15 cellular contexts compared by ENCODE assay signal in the genomic region with DNA sequence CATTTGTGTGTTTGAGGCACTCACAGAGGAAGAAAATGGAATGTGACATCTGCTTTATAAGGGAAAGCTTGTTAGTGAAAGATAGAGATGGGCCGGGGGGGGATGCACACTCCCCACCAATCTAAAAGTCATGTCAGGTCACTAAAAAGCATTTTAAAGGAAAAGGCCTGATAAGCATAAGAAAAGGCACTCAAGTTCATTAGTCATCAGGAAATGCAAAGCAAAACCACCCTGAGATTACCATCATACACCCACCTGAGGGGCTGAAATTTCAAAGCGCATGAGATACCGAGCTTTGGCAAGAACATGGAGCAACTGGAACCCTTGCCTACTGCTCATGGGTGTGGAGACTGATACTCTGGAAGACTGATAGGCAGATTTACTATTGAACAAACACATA.
"Had no signal": no experiment of that assay in that cellular context is flagged by ENCODE, and none has a peak within 500 bp of the region (broad histone marks: within the 10 kb centered on the region; RNA-seq: fewer than 3 reads in every experiment).

No MANE protein-coding gene starts in this region.

- DNase-seq: activated CD4-positive, alpha-beta T cell treated with anti-CD3 and anti-CD28 coated beads, Interleukin-2, amount 10 ng/mL, durations not matched to agents 7 days and 5 days; activated CD8-positive, alpha-beta memory T cell treated with anti-CD3 and anti-CD28 coated beads, Interleukin-2, amount 50 U/mL, for 48 hours; activated gamma-delta T cell treated with Interleukin-2 at 50 U/mL for 16 hours; activated T-cell treated with anti-CD3 and anti-CD28 coated beads, Interleukin-2, amount 50 U/mL, for 72 hours; amniotic stem cell; body of pancreas; central memory CD4-positive, alpha-beta T cell; colonic mucosa; hypothalamus; left cardiac atrium; naive thymus-derived CD4-positive, alpha-beta T cell; pancreas; stimulated activated CD4-positive, alpha-beta T cell treated with anti-CD3 and anti-CD28 coated beads, Interleukin-1b, Interleukin-23, amount 100 ng/mL, for 48 hours had no signal

- H3K9me3 ChIP-seq: body of pancreas, colonic mucosa, pancreas had no signal

- H3K36me3 Mint-ChIP-seq: activated naive CD8-positive, alpha-beta T cell had no signal

- H3K9me3 Mint-ChIP-seq: activated CD4-positive, alpha-beta T cell treated with anti-CD3 and anti-CD28 coated beads, Interleukin-2, amount 10 ng/mL, durations not matched to agents 7 days and 5 days; activated T-cell treated with anti-CD3 and anti-CD28 coated beads, Interleukin-2, amount 50 U/mL, for 72 hours had no signal

- H3K4me3 ChIP-seq: body of pancreas, colonic mucosa, esophagus muscularis mucosa, pancreas had no signal

- H3K4me1 ChIP-seq: body of pancreas, pancreas had no signal

- H3K27ac ChIP-seq: body of pancreas, colonic mucosa, esophagus muscularis mucosa, pancreas had no signal

- ATAC-seq: activated T-cell treated with anti-CD3 and anti-CD28 coated beads, Interleukin-2, amount 50 U/mL, for 72 hours; naive thymus-derived CD4-positive, alpha-beta T cell had no signal

- H3K27ac Mint-ChIP-seq: activated CD4-positive, alpha-beta T cell treated with anti-CD3 and anti-CD28 coated beads, Interleukin-2, amount 10 ng/mL, durations not matched to agents 7 days and 5 days; activated naive CD8-positive, alpha-beta T cell; activated T-cell treated with anti-CD3 and anti-CD28 coated beads, Interleukin-2, amount 50 U/mL, for 72 hours; naive thymus-derived CD4-positive, alpha-beta T cell had no signal

- H3K27me3 ChIP-seq: body of pancreas, colonic mucosa, pancreas had no signal

- H3K36me3 ChIP-seq: colonic mucosa, esophagus muscularis mucosa, pancreas had no signal

- H3K4me3 Mint-ChIP-seq: activated CD4-positive, alpha-beta T cell treated with anti-CD3 and anti-CD28 coated beads, Interleukin-2, amount 10 ng/mL, durations not matched to agents 7 days and 5 days; activated naive CD8-positive, alpha-beta T cell; activated T-cell treated with anti-CD3 and anti-CD28 coated beads, Interleukin-2, amount 50 U/mL, for 72 hours; naive thymus-derived CD4-positive, alpha-beta T cell had no signal

- FAIRE-seq: pancreas had no signal
